Comparison of ENCODE assay signal across 27 cellular contexts in the genomic region with DNA sequence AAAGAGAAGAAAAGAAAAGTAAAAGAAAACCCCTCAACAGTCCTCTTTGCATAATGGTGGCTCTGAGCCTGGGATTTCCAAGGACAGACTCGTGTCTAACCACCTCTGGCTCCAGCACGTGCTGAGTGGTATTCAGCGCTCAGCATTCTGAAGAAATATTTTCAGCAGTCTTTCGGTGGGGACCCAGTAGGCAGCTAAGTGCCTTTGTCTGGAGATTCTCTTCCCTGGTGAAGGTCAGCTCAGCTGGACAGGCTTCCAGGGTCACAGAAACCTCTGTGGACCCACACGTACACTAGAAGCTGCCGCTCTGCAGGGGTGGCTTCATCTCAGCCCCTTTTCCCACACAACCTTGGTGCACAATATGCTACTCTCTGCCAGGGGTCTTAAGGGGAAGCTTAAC. TPM values are rescaled to one million over a fixed set of nuclear protein-coding genes. Genes with fewer than 3 reads are reported as not detected.
A peak's percentile ranks its signal among the peaks of the same experiment; 100 is the strongest.
DNase-seq lines count a peak whose midpoint lies in the region; ATAC-seq and TF ChIP-seq lines count a peak whose summit lies in the region.
"Had no signal": no experiment of that assay in that cellular context is flagged by ENCODE, and none has a peak within 500 bp of the region (broad histone marks: within the 10 kb centered on the region; RNA-seq: fewer than 3 reads in every experiment).

No MANE protein-coding gene starts in this region.

- no peak overlapping the region for H3K4me3 ChIP-seq in cardiac muscle cell
- H3K4me3 ChIP-seq: A549; BLaER1; BLaER1 treated with 17β-estradiol and CSF1 and Interleukin-3, amounts not matched to agents 10 nM and 100 nM had no signal

- H3K36me3 ChIP-seq in cardiac muscle cell, result no peaks in the 10 kb centered on the region
- H3K36me3 ChIP-seq: BE2C, BLaER1 had no signal

- peak overlapping the region; percentile 86 for H3K27ac ChIP-seq in cardiac muscle cell
- H3K27ac ChIP-seq: 22Rv1; A549; BLaER1; BLaER1 treated with 17β-estradiol and CSF1 and Interleukin-3, amounts not matched to agents 10 nM and 100 nM; C4-2B had no signal

- TF ChIP-seq CTCF in cardiac muscle cell (IDR thresholded peaks at IDR 0.05; ENCODE audit: low read depth, low read length), result no peak

- intact Hi-C loops in Right ventricle myocardium inferior (cut with DNase I), result no loop called here

- ATAC-seq in Right ventricle myocardium inferior, result no peak
- ATAC-seq: A549; CD8-positive, alpha-beta T cell had no signal

- no peaks in the 10 kb centered on the region for H3K9me3 ChIP-seq in cardiac muscle cell (ENCODE audit: low read depth)
- H3K9me3 ChIP-seq: A549, BE2C, BLaER1, Caco-2 had no signal

- peaks cover 13% of the 10 kb centered on the region for H3K4me1 ChIP-seq in cardiac muscle cell (ENCODE audit: low read depth)
- H3K4me1 ChIP-seq: A549; BE2C; BLaER1; BLaER1 treated with 17β-estradiol and CSF1 and Interleukin-3, amounts not matched to agents 10 nM and 100 nM; Caco-2 had no signal

- H3K27me3 ChIP-seq in cardiac muscle cell, result no peaks in the 10 kb centered on the region
- H3K27me3 ChIP-seq: BE2C; BLaER1; BLaER1 treated with 17β-estradiol and CSF1 and Interleukin-3, amounts not matched to agents 10 nM and 100 nM had no signal

- DNase-seq in cardiac muscle cell (ENCODE audit: low read depth in 1 of 2, low spot score in 1 of 2) (peak in 1 of 2 donors; percentile 74), Right ventricle myocardium inferior (ENCODE audit: missing footprints) (no peak)
- DNase-seq: 8988T; ACHN; AML-193; BE2C; C1 segment of cervical spinal cord; Caco-2; Calu3; CD4-positive, alpha-beta memory T cell; CD4-positive, alpha-beta T cell; CD4-positive, CD25-positive, alpha-beta regulatory T cell; CD8-positive, alpha-beta memory T cell; CD8-positive, alpha-beta T cell; COR-L47; DMS 273 treated with DMSO at 0.1 percent for 48 hours; DMS153; DMS53; DMS79; DMS79 treated with DMSO at 0.1 percent for 48 hours; DND-41; EL had no signal

RNA-seq across cellular contexts. Expression of a gene that starts 36.0 kb away (rescaled TPM):
- 16.7 and 20.2 TPM in 2 replicates for total RNA-seq in cardiac muscle cell
- 22.6 and 26.2 TPM in 2 replicates for polyA plus RNA-seq in cardiac muscle cell
- total RNA-seq in Right ventricle myocardium inferior, result 15.6 TPM

RNA-seq across cellular contexts. Expression of a gene that starts 40.3 kb away (rescaled TPM):
- total RNA-seq in cardiac muscle cell (20.3 and 22.7 TPM in 2 replicates), Right ventricle myocardium inferior (8.3 TPM)
- polyA plus RNA-seq in cardiac muscle cell, result 19.7 and 20.3 TPM in 2 replicates

RNA-seq across cellular contexts. Expression of a gene that starts 58.0 kb away (rescaled TPM):
- total RNA-seq in cardiac muscle cell (18.3 and 24.4 TPM in 2 replicates), Right ventricle myocardium inferior (7.6 TPM)
- polyA plus RNA-seq in cardiac muscle cell, result 22.1 and 26.0 TPM in 2 replicates
